In the genomic region with DNA sequence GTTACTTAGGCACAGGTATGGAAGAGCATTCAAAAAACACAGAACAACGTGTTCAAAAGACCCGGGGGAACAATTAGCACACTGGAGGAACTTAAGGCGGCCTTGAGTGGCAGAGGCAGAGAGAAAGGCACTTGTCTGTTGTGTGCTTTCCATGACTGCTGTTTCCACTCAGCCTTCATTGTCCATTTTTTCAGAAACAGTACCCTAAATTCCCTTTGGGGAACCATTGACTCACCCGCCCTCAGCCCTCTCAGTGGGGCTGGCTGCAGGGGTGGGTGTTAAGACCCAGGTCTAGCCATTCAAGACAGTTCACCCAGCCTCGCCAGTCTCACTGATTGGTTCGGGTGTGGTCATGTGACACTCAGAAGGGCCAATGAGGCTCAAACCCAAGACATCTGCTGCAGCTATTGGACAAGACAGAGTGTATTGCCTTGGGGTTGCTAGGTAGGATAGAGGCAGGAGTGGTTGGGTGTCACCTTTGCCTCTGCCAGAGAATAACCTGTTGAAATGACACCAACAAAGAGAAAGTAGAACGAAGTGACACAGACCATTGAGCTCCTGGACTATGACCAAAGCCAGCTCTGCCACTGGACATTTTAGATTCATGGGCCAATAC, we compare ENCODE assay signal across 1 cellular context.
TF ChIP-seq lines count a peak whose summit lies in the region.

No MANE protein-coding gene starts in this region.

TF ChIP-seq in HepG2, 621 proteins besides CTCF, POLR2A, EP300 and RAD21 (continues in another document):
- TF ChIP-seq ZNF616 (CRISPR knock-in tag; IDR thresholded peaks at IDR 0.05; ENCODE audit: low read depth) (no peak), MLLT10 (CRISPR knock-in tag; IDR thresholded peaks at IDR 0.05) (no peak), ZNF331 (CRISPR knock-in tag; IDR thresholded peaks at IDR 0.05) (0 out of 2 replicates have a peak, but pooled peaks have one; percentile 7), CAMTA2 (CRISPR knock-in tag; IDR thresholded peaks at IDR 0.05; ENCODE audit: borderline replicate concordance) (peak; percentile 47; the same call in 1 of the 2 replicates), RAD51 (IDR thresholded peaks at IDR 0.05; ENCODE audit: borderline replicate concordance) (peak; percentile 91), KLF6 (CRISPR knock-in tag; IDR thresholded peaks at IDR 0.05) (no peak), SOX6 (IDR thresholded peaks at IDR 0.05) (no peak), SOX6 (CRISPR knock-in tag; IDR thresholded peaks at IDR 0.05) (peak; percentile 43; the same call in 1 of the 2 replicates), PHF21A (CRISPR knock-in tag; IDR thresholded peaks at IDR 0.05) (peak; percentile 16; the same call in 1 of the 2 replicates), RFX5 (IDR thresholded peaks at IDR 0.05; ENCODE audit: low read depth, low read length) (peak; percentile 100), CCAR2 (optimal IDR thresholded peaks at IDR 0.05; ENCODE audit: low read depth, low read length) (no peak), ZNF644 (CRISPR knock-in tag; IDR thresholded peaks at IDR 0.05; ENCODE audit: low read depth) (0 out of 2 replicates have a peak, but pooled peaks have one; percentile 1), TGIF2 (CRISPR knock-in tag; IDR thresholded peaks at IDR 0.05) (peak; percentile 72; the same call in 1 of the 2 replicates), RFXAP (CRISPR knock-in tag; IDR thresholded peaks at IDR 0.05; ENCODE audit: borderline replicate concordance) (peak; percentile 100), ZNF44 (CRISPR knock-in tag; IDR thresholded peaks at IDR 0.05) (no peak), GABPA (IDR thresholded peaks at IDR 0.05; ENCODE audit: low read depth, low read length) (no peak), GABPA (CRISPR knock-in tag; IDR thresholded peaks at IDR 0.05; ENCODE audit: low read depth) (no peak), POGZ (CRISPR knock-in tag; IDR thresholded peaks at IDR 0.05) (peak; percentile 50; the same call in 1 of the 2 replicates), HDAC1 (CRISPR knock-in tag; IDR thresholded peaks at IDR 0.05) (0 out of 2 replicates have a peak, but pooled peaks have one; percentile 37), BHLHE40 (IDR thresholded peaks at IDR 0.05; ENCODE audit: low read length) (peak; percentile 43; the same call in 1 of the 2 replicates), RFXANK (CRISPR knock-in tag; IDR thresholded peaks at IDR 0.05) (peak; percentile 99), THAP11 (CRISPR knock-in tag; IDR thresholded peaks at IDR 0.05) (no peak), HOXA9 (CRISPR knock-in tag; IDR thresholded peaks at IDR 0.05; ENCODE audit: borderline replicate concordance) (no peak), ZMYM2 (CRISPR knock-in tag; IDR thresholded peaks at IDR 0.05) (no peak), ZSCAN31 (CRISPR knock-in tag; IDR thresholded peaks at IDR 0.05; ENCODE audit: low read depth) (no peak), ZNF781 (CRISPR knock-in tag; IDR thresholded peaks at IDR 0.05; ENCODE audit: borderline replicate concordance, not compliant biosample characterization) (peak; percentile 39), HNF4A (CRISPR knock-in tag; IDR thresholded peaks at IDR 0.05) (peak; percentile 24; the same call in 1 of the 2 replicates), ZNF34 (CRISPR knock-in tag; IDR thresholded peaks at IDR 0.05; ENCODE audit: borderline replicate concordance) (no peak), SP2 (CRISPR knock-in tag; IDR thresholded peaks at IDR 0.05) (peak; percentile 34; the same call in 1 of the 2 replicates), JUN (CRISPR knock-in tag; IDR thresholded peaks at IDR 0.05) (no peak), RBM39 (IDR thresholded peaks at IDR 0.05; ENCODE audit: low read depth, low read length, poor library complexity, severe bottlenecking) (no peak)
- TF ChIP-seq, protein P1, sequence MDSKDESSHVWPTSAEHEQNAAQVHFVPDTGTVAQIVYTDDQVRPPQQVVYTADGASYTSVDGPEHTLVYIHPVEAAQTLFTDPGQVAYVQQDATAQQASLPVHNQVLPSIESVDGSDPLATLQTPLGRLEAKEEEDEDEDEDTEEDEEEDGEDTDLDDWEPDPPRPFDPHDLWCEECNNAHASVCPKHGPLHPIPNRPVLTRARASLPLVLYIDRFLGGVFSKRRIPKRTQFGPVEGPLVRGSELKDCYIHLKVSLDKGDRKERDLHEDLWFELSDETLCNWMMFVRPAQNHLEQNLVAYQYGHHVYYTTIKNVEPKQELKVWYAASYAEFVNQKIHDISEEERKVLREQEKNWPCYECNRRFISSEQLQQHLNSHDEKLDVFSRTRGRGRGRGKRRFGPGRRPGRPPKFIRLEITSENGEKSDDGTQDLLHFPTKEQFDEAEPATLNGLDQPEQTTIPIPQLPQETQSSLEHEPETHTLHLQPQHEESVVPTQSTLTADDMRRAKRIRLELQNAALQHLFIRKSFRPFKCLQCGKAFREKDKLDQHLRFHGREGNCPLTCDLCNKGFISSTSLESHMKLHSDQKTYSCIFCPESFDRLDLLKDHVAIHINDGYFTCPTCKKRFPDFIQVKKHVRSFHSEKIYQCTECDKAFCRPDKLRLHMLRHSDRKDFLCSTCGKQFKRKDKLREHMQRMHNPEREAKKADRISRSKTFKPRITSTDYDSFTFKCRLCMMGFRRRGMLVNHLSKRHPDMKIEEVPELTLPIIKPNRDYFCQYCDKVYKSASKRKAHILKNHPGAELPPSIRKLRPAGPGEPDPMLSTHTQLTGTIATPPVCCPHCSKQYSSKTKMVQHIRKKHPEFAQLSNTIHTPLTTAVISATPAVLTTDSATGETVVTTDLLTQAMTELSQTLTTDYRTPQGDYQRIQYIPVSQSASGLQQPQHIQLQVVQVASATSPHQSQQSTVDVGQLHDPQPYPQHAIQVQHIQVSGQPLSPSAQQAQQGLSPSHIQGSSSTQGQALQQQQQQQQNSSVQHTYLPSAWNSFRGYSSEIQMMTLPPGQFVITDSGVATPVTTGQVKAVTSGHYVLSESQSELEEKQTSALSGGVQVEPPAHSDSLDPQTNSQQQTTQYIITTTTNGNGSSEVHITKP (CRISPR knock-in tag; IDR thresholded peaks at IDR 0.05; ENCODE audit: low read depth), result peak; percentile 54; the same call in 1 of the 2 replicates
- TF ChIP-seq, protein P2, sequence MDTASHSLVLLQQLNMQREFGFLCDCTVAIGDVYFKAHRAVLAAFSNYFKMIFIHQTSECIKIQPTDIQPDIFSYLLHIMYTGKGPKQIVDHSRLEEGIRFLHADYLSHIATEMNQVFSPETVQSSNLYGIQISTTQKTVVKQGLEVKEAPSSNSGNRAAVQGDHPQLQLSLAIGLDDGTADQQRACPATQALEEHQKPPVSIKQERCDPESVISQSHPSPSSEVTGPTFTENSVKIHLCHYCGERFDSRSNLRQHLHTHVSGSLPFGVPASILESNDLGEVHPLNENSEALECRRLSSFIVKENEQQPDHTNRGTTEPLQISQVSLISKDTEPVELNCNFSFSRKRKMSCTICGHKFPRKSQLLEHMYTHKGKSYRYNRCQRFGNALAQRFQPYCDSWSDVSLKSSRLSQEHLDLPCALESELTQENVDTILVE (CRISPR knock-in tag; IDR thresholded peaks at IDR 0.05), result no peak
- TF ChIP-seq, protein P3, sequence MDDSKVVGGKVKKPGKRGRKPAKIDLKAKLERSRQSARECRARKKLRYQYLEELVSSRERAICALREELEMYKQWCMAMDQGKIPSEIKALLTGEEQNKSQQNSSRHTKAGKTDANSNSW (CRISPR knock-in tag; IDR thresholded peaks at IDR 0.05; ENCODE audit: borderline replicate concordance), result no peak
- TF ChIP-seq, protein P4, sequence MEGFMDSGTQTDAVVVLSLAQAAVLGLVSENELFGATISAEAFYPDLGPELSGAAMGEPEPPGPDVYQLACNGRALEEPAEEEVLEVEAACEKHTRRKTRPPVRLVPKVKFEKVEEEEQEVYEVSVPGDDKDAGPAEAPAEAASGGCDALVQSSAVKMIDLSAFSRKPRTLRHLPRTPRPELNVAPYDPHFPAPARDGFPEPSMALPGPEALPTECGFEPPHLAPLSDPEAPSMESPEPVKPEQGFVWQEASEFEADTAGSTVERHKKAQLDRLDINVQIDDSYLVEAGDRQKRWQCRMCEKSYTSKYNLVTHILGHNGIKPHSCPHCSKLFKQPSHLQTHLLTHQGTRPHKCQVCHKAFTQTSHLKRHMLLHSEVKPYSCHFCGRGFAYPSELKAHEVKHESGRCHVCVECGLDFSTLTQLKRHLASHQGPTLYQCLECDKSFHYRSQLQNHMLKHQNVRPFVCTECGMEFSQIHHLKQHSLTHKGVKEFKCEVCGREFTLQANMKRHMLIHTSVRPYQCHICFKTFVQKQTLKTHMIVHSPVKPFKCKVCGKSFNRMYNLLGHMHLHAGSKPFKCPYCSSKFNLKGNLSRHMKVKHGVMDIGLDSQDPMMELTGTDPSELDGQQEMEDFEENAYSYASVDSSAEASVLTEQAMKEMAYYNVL (CRISPR knock-in tag; IDR thresholded peaks at IDR 0.05; ENCODE audit: borderline replicate concordance), result 0 out of 2 replicates have a peak, but pooled peaks have one; percentile 33
- TF ChIP-seq, protein P5, sequence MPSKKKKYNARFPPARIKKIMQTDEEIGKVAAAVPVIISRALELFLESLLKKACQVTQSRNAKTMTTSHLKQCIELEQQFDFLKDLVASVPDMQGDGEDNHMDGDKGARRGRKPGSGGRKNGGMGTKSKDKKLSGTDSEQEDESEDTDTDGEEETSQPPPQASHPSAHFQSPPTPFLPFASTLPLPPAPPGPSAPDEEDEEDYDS (CRISPR knock-in tag; IDR thresholded peaks at IDR 0.05), result no peak
- TF ChIP-seq, protein P6, sequence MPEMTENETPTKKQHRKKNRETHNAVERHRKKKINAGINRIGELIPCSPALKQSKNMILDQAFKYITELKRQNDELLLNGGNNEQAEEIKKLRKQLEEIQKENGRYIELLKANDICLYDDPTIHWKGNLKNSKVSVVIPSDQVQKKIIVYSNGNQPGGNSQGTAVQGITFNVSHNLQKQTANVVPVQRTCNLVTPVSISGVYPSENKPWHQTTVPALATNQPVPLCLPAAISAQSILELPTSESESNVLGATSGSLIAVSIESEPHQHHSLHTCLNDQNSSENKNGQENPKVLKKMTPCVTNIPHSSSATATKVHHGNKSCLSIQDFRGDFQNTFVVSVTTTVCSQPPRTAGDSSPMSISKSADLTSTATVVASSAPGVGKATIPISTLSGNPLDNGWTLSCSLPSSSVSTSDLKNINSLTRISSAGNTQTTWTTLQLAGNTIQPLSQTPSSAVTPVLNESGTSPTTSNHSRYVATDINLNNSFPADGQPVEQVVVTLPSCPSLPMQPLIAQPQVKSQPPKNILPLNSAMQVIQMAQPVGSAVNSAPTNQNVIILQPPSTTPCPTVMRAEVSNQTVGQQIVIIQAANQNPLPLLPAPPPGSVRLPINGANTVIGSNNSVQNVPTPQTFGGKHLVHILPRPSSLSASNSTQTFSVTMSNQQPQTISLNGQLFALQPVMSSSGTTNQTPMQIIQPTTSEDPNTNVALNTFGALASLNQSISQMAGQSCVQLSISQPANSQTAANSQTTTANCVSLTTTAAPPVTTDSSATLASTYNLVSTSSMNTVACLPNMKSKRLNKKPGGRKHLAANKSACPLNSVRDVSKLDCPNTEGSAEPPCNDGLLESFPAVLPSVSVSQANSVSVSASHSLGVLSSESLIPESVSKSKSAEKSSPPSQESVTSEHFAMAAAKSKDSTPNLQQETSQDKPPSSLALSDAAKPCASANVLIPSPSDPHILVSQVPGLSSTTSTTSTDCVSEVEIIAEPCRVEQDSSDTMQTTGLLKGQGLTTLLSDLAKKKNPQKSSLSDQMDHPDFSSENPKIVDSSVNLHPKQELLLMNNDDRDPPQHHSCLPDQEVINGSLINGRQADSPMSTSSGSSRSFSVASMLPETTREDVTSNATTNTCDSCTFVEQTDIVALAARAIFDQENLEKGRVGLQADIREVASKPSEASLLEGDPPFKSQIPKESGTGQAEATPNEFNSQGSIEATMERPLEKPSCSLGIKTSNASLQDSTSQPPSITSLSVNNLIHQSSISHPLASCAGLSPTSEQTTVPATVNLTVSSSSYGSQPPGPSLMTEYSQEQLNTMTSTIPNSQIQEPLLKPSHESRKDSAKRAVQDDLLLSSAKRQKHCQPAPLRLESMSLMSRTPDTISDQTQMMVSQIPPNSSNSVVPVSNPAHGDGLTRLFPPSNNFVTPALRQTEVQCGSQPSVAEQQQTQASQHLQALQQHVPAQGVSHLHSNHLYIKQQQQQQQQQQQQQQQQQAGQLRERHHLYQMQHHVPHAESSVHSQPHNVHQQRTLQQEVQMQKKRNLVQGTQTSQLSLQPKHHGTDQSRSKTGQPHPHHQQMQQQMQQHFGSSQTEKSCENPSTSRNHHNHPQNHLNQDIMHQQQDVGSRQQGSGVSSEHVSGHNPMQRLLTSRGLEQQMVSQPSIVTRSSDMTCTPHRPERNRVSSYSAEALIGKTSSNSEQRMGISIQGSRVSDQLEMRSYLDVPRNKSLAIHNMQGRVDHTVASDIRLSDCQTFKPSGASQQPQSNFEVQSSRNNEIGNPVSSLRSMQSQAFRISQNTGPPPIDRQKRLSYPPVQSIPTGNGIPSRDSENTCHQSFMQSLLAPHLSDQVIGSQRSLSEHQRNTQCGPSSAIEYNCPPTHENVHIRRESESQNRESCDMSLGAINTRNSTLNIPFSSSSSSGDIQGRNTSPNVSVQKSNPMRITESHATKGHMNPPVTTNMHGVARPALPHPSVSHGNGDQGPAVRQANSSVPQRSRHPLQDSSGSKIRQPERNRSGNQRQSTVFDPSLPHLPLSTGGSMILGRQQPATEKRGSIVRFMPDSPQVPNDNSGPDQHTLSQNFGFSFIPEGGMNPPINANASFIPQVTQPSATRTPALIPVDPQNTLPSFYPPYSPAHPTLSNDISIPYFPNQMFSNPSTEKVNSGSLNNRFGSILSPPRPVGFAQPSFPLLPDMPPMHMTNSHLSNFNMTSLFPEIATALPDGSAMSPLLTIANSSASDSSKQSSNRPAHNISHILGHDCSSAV (CRISPR knock-in tag; IDR thresholded peaks at IDR 0.05; ENCODE audit: borderline replicate concordance), result no peak
- TF ChIP-seq, protein P7, sequence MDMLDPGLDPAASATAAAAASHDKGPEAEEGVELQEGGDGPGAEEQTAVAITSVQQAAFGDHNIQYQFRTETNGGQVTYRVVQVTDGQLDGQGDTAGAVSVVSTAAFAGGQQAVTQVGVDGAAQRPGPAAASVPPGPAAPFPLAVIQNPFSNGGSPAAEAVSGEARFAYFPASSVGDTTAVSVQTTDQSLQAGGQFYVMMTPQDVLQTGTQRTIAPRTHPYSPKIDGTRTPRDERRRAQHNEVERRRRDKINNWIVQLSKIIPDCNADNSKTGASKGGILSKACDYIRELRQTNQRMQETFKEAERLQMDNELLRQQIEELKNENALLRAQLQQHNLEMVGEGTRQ (IDR thresholded peaks at IDR 0.05; ENCODE audit: low read depth, low read length), result peak; percentile 94
- TF ChIP-seq, protein P7 (CRISPR knock-in tag; IDR thresholded peaks at IDR 0.05; ENCODE audit: borderline replicate concordance), result peak; percentile 93; the same call in 1 of the 2 replicates
